11 cellular contexts compared by ENCODE assay signal in genomic region chr11:82750643-82751139, GRCh38. TPM values are rescaled to one million over a fixed set of nuclear protein-coding genes. Genes with fewer than 3 reads are reported as not detected.
A peak's percentile ranks its signal among the peaks of the same experiment; 100 is the strongest.
DNase-seq lines count a peak whose midpoint lies in the region; ATAC-seq and TF ChIP-seq lines count a peak whose summit lies in the region.
"Had no signal": no experiment of that assay in that cellular context is flagged by ENCODE, and none has a peak within 500 bp of the region (broad histone marks: within the 10 kb centered on the region; RNA-seq: fewer than 3 reads in every experiment).

No MANE protein-coding gene starts in this region.

- DNase-seq in GM12864 (ENCODE audit: low read depth) (peak; percentile 4), midbrain (lab: John Stamatoyannopoulos, UW) (peak; percentile 33), uterus (no peak), middle frontal gyrus (ENCODE audit: extremely low spot score, low spot score) (no peak)
- no peak for DNase-seq in activated CD4-positive, CD25-positive, alpha-beta regulatory T cell (lab: John Stamatoyannopoulos, UW)
- DNase-seq: NCI-H1694 treated with DMSO at 0.1 percent for 48 hours, T-helper 9 cell had no signal

- H3K4me3 ChIP-seq in GM12864 (ENCODE audit: low read depth, low read length) (no peak overlapping the region), uterus (no peak overlapping the region)

- no peak for TF ChIP-seq POLR2A in uterus (IDR thresholded peaks at IDR 0.05)

- no peaks in the 10 kb centered on the region for H3K4me1 ChIP-seq in uterus

- peaks cover 38% of the 10 kb centered on the region for H3K27me3 Mint-ChIP-seq in T-helper 1 cell treated with Interleukin-12 subunit alpha and Interleukin-12 subunit beta and Interleukin-4 antibody, amounts not matched to agents 30 μg/mL and 1 μg/mL, for 36 hours (ENCODE audit: low read depth)
- H3K27me3 Mint-ChIP-seq: progenitor cell of endocrine pancreas had no signal

- H3K27me3 ChIP-seq in uterus, result no peaks in the 10 kb centered on the region

- intact Hi-C loops in uterus (cut with DNase I; ENCODE audit: low total_unique reads), result no loop called here

- H3K9me3 ChIP-seq in uterus, result no peaks in the 10 kb centered on the region

- H3K27ac Mint-ChIP-seq in T-helper 1 cell treated with Interleukin-12 subunit alpha and Interleukin-12 subunit beta and Interleukin-4 antibody, amounts not matched to agents 30 μg/mL and 1 μg/mL, for 36 hours, result peak overlapping the region; percentile 23
- H3K27ac Mint-ChIP-seq: progenitor cell of endocrine pancreas had no signal

- H3K36me3 Mint-ChIP-seq in T-helper 1 cell treated with Interleukin-12 subunit alpha and Interleukin-12 subunit beta and Interleukin-4 antibody, amounts not matched to agents 30 μg/mL and 1 μg/mL, for 36 hours (ENCODE audit: low read depth), result peaks cover 1% of the 10 kb centered on the region

- no peaks in the 10 kb centered on the region for H3K36me3 ChIP-seq in uterus

- H3K27ac ChIP-seq in uterus, result no peak overlapping the region

- TF ChIP-seq CTCF in GM12864 (IDR thresholded peaks at IDR 0.05; ENCODE audit: low read depth, low read length, missing control alignments) (no peak), uterus (IDR thresholded peaks at IDR 0.05) (no peak)

- peaks cover 15% of the 10 kb centered on the region for H3K4me1 Mint-ChIP-seq in T-helper 1 cell treated with Interleukin-12 subunit alpha and Interleukin-12 subunit beta and Interleukin-4 antibody, amounts not matched to agents 30 μg/mL and 1 μg/mL, for 36 hours (ENCODE audit: low read depth)

- H3K9me3 Mint-ChIP-seq in T-helper 1 cell treated with Interleukin-12 subunit alpha and Interleukin-12 subunit beta and Interleukin-4 antibody, amounts not matched to agents 30 μg/mL and 1 μg/mL, for 36 hours, result no peaks in the 10 kb centered on the region

- H3K4me3 Mint-ChIP-seq in T-helper 1 cell treated with Interleukin-12 subunit alpha and Interleukin-12 subunit beta and Interleukin-4 antibody, amounts not matched to agents 30 μg/mL and 1 μg/mL, for 36 hours, result peak overlapping the region; percentile 49

- ATAC-seq in HG02852 (IDR thresholded peaks at IDR 0.05; ENCODE audit: unreplicated experiment) (peak; percentile 62), GM18907 (IDR thresholded peaks at IDR 0.05; ENCODE audit: unreplicated experiment) (no peak)

RNA-seq across cellular contexts. Expression of gene FAM181B, which starts 17.0 kb away (rescaled TPM):
- 1 to 10 TPM in 1 of 4 donors, under 1 TPM in 2, not detected in 1; 0.26 to 5.7 (median 0.91) TPM for total RNA-seq in uterus

Comparison
In these comparisons a context has a peak if more than half of its experiments do, and no peak if none do; other contexts are left out.
1. DNase-seq: peak in GM12864 (single experiment) and midbrain (single experiment); none in uterus (0 of 2), activated CD4-positive, CD25-positive, alpha-beta regulatory T cell (0 of 4) and middle frontal gyrus (single experiment).